In the genomic region with DNA sequence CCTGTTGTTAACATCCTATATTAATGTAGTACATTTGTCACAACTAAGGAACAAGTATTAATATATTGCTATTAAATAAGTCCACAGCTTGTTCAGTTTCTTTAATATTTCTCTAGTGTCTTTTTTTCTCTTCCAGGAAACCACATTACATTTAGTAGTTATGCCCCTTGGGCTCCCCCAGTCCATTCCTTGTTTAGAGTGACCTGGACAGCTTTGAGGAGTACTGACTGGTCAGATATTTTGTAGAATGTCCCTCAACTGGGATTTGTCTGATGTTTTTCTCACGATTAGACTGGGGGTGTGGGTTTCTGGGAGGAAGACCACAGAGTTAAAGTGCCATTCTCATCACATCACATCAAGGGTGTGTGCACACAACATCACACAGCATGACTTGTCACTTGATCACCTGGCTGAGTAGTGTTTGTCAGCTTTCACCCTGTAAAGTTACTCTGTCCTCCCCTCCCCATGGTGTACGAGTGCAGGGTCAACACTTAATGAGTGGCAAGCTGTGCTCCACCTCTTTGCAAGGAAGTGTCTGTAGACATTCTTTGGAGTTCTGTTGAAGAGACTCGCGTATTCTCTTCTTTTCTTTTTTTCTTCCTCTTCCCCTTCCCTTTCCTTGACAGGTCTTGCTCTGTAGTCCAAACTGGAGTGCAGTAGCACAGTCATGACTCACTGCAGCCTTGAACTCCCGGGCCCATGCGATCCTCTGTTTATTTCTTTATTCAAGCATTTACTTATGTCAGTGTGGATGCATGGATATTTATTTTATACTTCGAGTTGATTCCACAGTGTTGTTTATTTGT, we compare ENCODE assay signal across 15 cellular contexts. TPM values are rescaled to one million over a fixed set of nuclear protein-coding genes. Genes with fewer than 3 reads are reported as not detected.
DNase-seq lines count a peak whose midpoint lies in the region; ATAC-seq, FAIRE-seq and TF ChIP-seq lines count a peak whose summit lies in the region.
"Had no signal": no experiment of that assay in that cellular context is flagged by ENCODE, and none has a peak within 500 bp of the region (broad histone marks: within the 10 kb centered on the region; RNA-seq: fewer than 3 reads in every experiment).

No MANE protein-coding gene starts in this region.

- no peak for FAIRE-seq in GM19239 (lab: Jason Lieb, UNC)

- TF ChIP-seq CTCF in epithelial cell of esophagus (IDR thresholded peaks at IDR 0.05; ENCODE audit: insufficient read depth, low read depth, low read length, missing control alignments): no peak

- no peak for ATAC-seq in HG03460 (IDR thresholded peaks at IDR 0.05; ENCODE audit: unreplicated experiment)

- peak; percentile 60 for DNase-seq in ELR (ENCODE audit: low read depth)
- DNase-seq in MG63: peak; percentile 59
- DNase-seq in epithelial cell of esophagus (ENCODE audit: low read depth): peak; percentile 59
- no peak for DNase-seq in NAMALWA (ENCODE audit: low spot score)
- DNase-seq in GM19239 (ENCODE audit: insufficient read length, low spot score): no peak
- DNase-seq in globus pallidus (ENCODE audit: low spot score): no peak
- DNase-seq: activated CD4-positive, alpha-beta memory T cell treated with anti-CD3 and anti-CD28 coated beads for 36 hours; CD4-positive, CD25-positive, alpha-beta regulatory T cell; GF-D8; naive B cell; NCI-H345; RPMI8226; testis had no signal

- no peak overlapping the region for H3K9ac ChIP-seq in mucosa of rectum (ENCODE audit: low read depth in 1 of 2, low read length in 2 of 2)

- H3K9me3 ChIP-seq in MG63 (no peaks in the 10 kb centered on the region), mucosa of rectum (ENCODE audit: control insufficient read depth in 2 of 2, low read length in 2 of 2) (no peaks in the 10 kb centered on the region)
- H3K9me3 ChIP-seq: testis had no signal

- H3K4me1 ChIP-seq in mucosa of rectum (ENCODE audit: control insufficient read depth in 2 of 2, insufficient read depth in 2 of 2, low read length in 2 of 2): peaks cover 0 to 3% of the 10 kb centered on the region in 2 donors

- peak overlapping the region; percentile 13 to 18 for H3K27ac ChIP-seq in mucosa of rectum (ENCODE audit: low read depth in 2 of 2, low read length in 2 of 2)
- H3K27ac ChIP-seq: testis had no signal

- H3K36me3 ChIP-seq in MG63: no peaks in the 10 kb centered on the region
- no peaks in the 10 kb centered on the region for H3K36me3 ChIP-seq in mucosa of rectum (ENCODE audit: control insufficient read depth in 2 of 2, insufficient read depth in 2 of 2, low read length in 2 of 2)

- H3K4me3 ChIP-seq in MG63 (no peak overlapping the region), epithelial cell of esophagus (ENCODE audit: low read length) (no peak overlapping the region), mucosa of rectum (ENCODE audit: low read length in 2 of 2) (no peak overlapping the region)
- H3K4me3 ChIP-seq: testis had no signal

- H3K27me3 ChIP-seq in MG63 (no peaks in the 10 kb centered on the region), mucosa of rectum (ENCODE audit: control insufficient read depth in 2 of 2, insufficient read depth in 2 of 2, low read length in 2 of 2) (no peaks in the 10 kb centered on the region)
- H3K27me3 ChIP-seq: testis had no signal

RNA-seq across cellular contexts. Expression of gene LMTK2, which starts 10.2 kb away (rescaled TPM):
- 2.6 and 4.8 TPM in 2 replicates for total RNA-seq in MG63 (2014; rRNA removed; shearing (Covaris generic); ENCODE audit: low replicate concordance)

Comparison
In these comparisons a context has a peak if more than half of its experiments do, and no peak if none do; other contexts are left out.
1. DNase-seq: peak in ELR (single experiment), MG63 (single experiment) and epithelial cell of esophagus (single experiment); none in NAMALWA (single experiment), GM19239 (single experiment) and globus pallidus (single experiment).